Comparison of ENCODE assay signal across 6 cellular contexts in genomic region chr20:63538204-63539091, GRCh38.
DNase-seq lines count a peak whose midpoint lies in the region; ATAC-seq and TF ChIP-seq lines count a peak whose summit lies in the region.

No MANE protein-coding gene starts in this region.

- H3K4me3 ChIP-seq in SU-DHL-6 (ENCODE audit: insufficient read depth, low read length, poor library complexity, severe bottlenecking), result no peak overlapping the region

- H3K79me2 ChIP-seq in SU-DHL-6 (ENCODE audit: insufficient read depth, low read length), result no peaks in the 10 kb centered on the region

- H3K9ac ChIP-seq in SU-DHL-6 (ENCODE audit: low read length), result peak overlapping the region; percentile 56; the same call in 1 of the 2 replicates

- no peaks in the 10 kb centered on the region for H3K9me3 ChIP-seq in SU-DHL-6 (ENCODE audit: insufficient read depth, low read length)

- peak; percentile 61 for DNase-seq in hepatic stellate cell (ENCODE audit: low spot score)
- no peak for DNase-seq in AG08395 (ENCODE audit: low spot score)
- DNase-seq in activated CD8-positive, alpha-beta memory T cell treated with anti-CD3 and anti-CD28 coated beads, Interleukin-2, amount 50 U/mL, for 48 hours, result no peak

- no peak overlapping the region for H2AFZ ChIP-seq in SU-DHL-6 (ENCODE audit: low read depth, low read length, severe bottlenecking)

- no peaks in the 10 kb centered on the region for H3K27me3 ChIP-seq in SU-DHL-6 (ENCODE audit: low read length)

- H3F3A ChIP-seq in SU-DHL-6 (ENCODE audit: insufficient read depth), result no peaks in the 10 kb centered on the region

- no peaks in the 10 kb centered on the region for H3K9me2 ChIP-seq in SU-DHL-6 (replicated peaks; ENCODE audit: insufficient read depth, low read length)

- no peak for TF ChIP-seq CTCF in SU-DHL-6 (IDR thresholded peaks at IDR 0.05; ENCODE audit: insufficient read depth, low read length, poor library complexity, severe bottlenecking)

- ATAC-seq in HG02981 (IDR thresholded peaks at IDR 0.05; ENCODE audit: unreplicated experiment) (peak; percentile 6), HG03521 (IDR thresholded peaks at IDR 0.05; ENCODE audit: unreplicated experiment) (no peak)

- no peaks in the 10 kb centered on the region for H4K20me1 ChIP-seq in SU-DHL-6 (ENCODE audit: low read depth, low read length)

- H3K36me3 ChIP-seq in SU-DHL-6 (ENCODE audit: low read length), result no peaks in the 10 kb centered on the region

- no peak overlapping the region for H3K27ac ChIP-seq in SU-DHL-6 (ENCODE audit: low read depth, low read length)

- peak overlapping the region; percentile 69 for H3K4me2 ChIP-seq in SU-DHL-6 (ENCODE audit: low read depth, low read length, poor library complexity, severe bottlenecking)
